In genomic region chr10:65341323-65341922, GRCh38 we compare ENCODE assay signal across 14 cellular contexts.
DNase-seq lines count a peak whose midpoint lies in the region; ATAC-seq and TF ChIP-seq lines count a peak whose summit lies in the region.
"Had no signal": no experiment of that assay in that cellular context is flagged by ENCODE, and none has a peak within 500 bp of the region (broad histone marks: within the 10 kb centered on the region; RNA-seq: fewer than 3 reads in every experiment).

No MANE protein-coding gene starts in this region.

- TF ChIP-seq CTCF in nephron (IDR thresholded peaks at IDR 0.05; ENCODE audit: unreplicated experiment in 3 of 3) (no peak), ovary (IDR thresholded peaks at IDR 0.05) (no peak)

- no peak for TF ChIP-seq EP300 in ovary (IDR thresholded peaks at IDR 0.05)

- no peaks in the 10 kb centered on the region for H3K36me3 ChIP-seq in ovary
- H3K36me3 ChIP-seq: BLaER1, upper lobe of left lung had no signal

- H3K4me1 ChIP-seq in ovary (ENCODE audit: insufficient read depth): no peaks in the 10 kb centered on the region
- H3K4me1 ChIP-seq: BLaER1, upper lobe of left lung had no signal

- no peaks in the 10 kb centered on the region for H3K27me3 Mint-ChIP-seq in nephron (ENCODE audit: low read depth)
- H3K27me3 Mint-ChIP-seq: brain, IgD-negative memory B cell had no signal

- intact Hi-C loops in ovary (cut with DNase I): no loop called here

- DNase-seq in GM04504 (ENCODE audit: low read depth): peak; percentile 4
- DNase-seq in RPMI7951 (ENCODE audit: low read depth): peak; percentile 74
- peak; percentile 25 for DNase-seq in epidermal melanocyte (ENCODE audit: insufficient read length, low spot score)
- no peak for DNase-seq in NCI-H2196 treated with DMSO at 0.1 percent for 48 hours (lab: John Stamatoyannopoulos, UW; ENCODE audit: unreplicated experiment)
- no peak for DNase-seq in NCI-H2107 (lab: John Stamatoyannopoulos, UW)
- DNase-seq in ovary: no peak
- DNase-seq: activated T-cell treated with anti-CD3 and anti-CD28 coated beads, Interleukin-2, amount 50 U/mL, for 4 hours; GF-D8; upper lobe of left lung had no signal

- no peak overlapping the region for H3K4me3 ChIP-seq in ovary
- H3K4me3 ChIP-seq: BLaER1, upper lobe of left lung had no signal

- peak overlapping the region in 2 of 3 experiments; percentile 3 to 34 for H3K27ac Mint-ChIP-seq in nephron
- H3K27ac Mint-ChIP-seq: IgD-negative memory B cell had no signal

- no peak overlapping the region for H3K27ac ChIP-seq in ovary
- H3K27ac ChIP-seq: BLaER1, upper lobe of left lung had no signal

- H3K4me3 Mint-ChIP-seq in nephron: no peak overlapping the region
- H3K4me3 Mint-ChIP-seq: activated T-cell treated with anti-CD3 and anti-CD28 coated beads, Interleukin-2, amount 50 U/mL, for 4 hours; brain; IgD-negative memory B cell had no signal

- H3K27me3 ChIP-seq in ovary: no peaks in the 10 kb centered on the region
- H3K27me3 ChIP-seq: BLaER1, upper lobe of left lung had no signal

- H3K9me3 Mint-ChIP-seq in nephron: no peaks in the 10 kb centered on the region
- H3K9me3 Mint-ChIP-seq: activated T-cell treated with anti-CD3 and anti-CD28 coated beads, Interleukin-2, amount 50 U/mL, for 4 hours; brain had no signal

- no peak for ATAC-seq in HG02759 (IDR thresholded peaks at IDR 0.05; ENCODE audit: unreplicated experiment)
- ATAC-seq: activated T-cell treated with anti-CD3 and anti-CD28 coated beads, Interleukin-2, amount 50 U/mL, for 4 hours had no signal

- no peaks in the 10 kb centered on the region for H3K9me3 ChIP-seq in ovary
- H3K9me3 ChIP-seq: BLaER1, upper lobe of left lung had no signal

- H3K4me1 Mint-ChIP-seq in nephron: peaks cover 15% of the 10 kb centered on the region
- H3K4me1 Mint-ChIP-seq: IgD-negative memory B cell had no signal

- H3K36me3 Mint-ChIP-seq in nephron (ENCODE audit: low read depth): no peaks in the 10 kb centered on the region
- H3K36me3 Mint-ChIP-seq: brain, IgD-negative memory B cell had no signal

- 32 to 35% (median 34%) methylated on average over 4 of the region's 4 CpGs for WGBS in ovary, 3 donors

- TF ChIP-seq POLR2A in ovary (IDR thresholded peaks at IDR 0.05): no peak

Comparison
In these comparisons a context has a peak if more than half of its experiments do, and no peak if none do; other contexts are left out.
1. DNase-seq: peak in GM04504 (single experiment), RPMI7951 (single experiment) and epidermal melanocyte (single experiment); none in NCI-H2196 treated with DMSO at 0.1 percent for 48 hours (single experiment), NCI-H2107 (single experiment) and ovary (0 of 5).